In genomic region chr9:37408933-37409710, GRCh38 we compare ENCODE assay signal across 8 cellular contexts. TPM values are rescaled to one million over a fixed set of nuclear protein-coding genes. Genes with fewer than 3 reads are reported as not detected.
A peak's percentile ranks its signal among the peaks of the same experiment; 100 is the strongest.
DNase-seq lines count a peak whose midpoint lies in the region; ATAC-seq and TF ChIP-seq lines count a peak whose summit lies in the region.

No MANE protein-coding gene starts in this region.

- peak in 2 of 3 experiments; percentile 39 to 41 for DNase-seq in activated CD8-positive, alpha-beta memory T cell treated with anti-CD3 and anti-CD28 coated beads for 48 hours (ENCODE audit: low read depth in 2 of 3, low spot score in 2 of 3)
- peak; percentile 43 to 54 for DNase-seq in stimulated activated CD4-positive, alpha-beta T cell treated with anti-CD3 and anti-CD28 coated beads, Interleukin-2, amount 100 ng/mL, for 48 hours
- DNase-seq in DMS114 treated with DMSO at 0.1 percent for 48 hours (lab: John Stamatoyannopoulos, UW; ENCODE audit: unreplicated experiment), result no peak
- DNase-seq in DMS79 treated with DMSO at 0.1 percent for 48 hours (lab: John Stamatoyannopoulos, UW), result no peak
- DNase-seq in ureter (ENCODE audit: low spot score), result no peak
- no peak for DNase-seq in gastrocnemius medialis

- H3K36me3 ChIP-seq in gastrocnemius medialis, result no peaks in the 10 kb centered on the region

- no peak for TF ChIP-seq POLR2A in gastrocnemius medialis (IDR thresholded peaks at IDR 0.05)

- peaks cover 5 to 16% of the 10 kb centered on the region in 2 donors for H3K4me1 ChIP-seq in gastrocnemius medialis

- ATAC-seq in GM19328 (IDR thresholded peaks at IDR 0.05; ENCODE audit: unreplicated experiment), result peak; percentile 89
- ATAC-seq in HG03175 (IDR thresholded peaks at IDR 0.05; ENCODE audit: unreplicated experiment), result peak; percentile 91
- ATAC-seq in gastrocnemius medialis, result no peak

- intact Hi-C loops in gastrocnemius medialis (cut with DNase I; ENCODE audit: low total_unique reads), result no loop called here

- H3K4me3 ChIP-seq in gastrocnemius medialis, result no peak overlapping the region

- H3K9me3 ChIP-seq in gastrocnemius medialis, result no peaks in the 10 kb centered on the region

- H3K27me3 ChIP-seq in gastrocnemius medialis, result no peaks in the 10 kb centered on the region

- no peak overlapping the region for H3K27ac ChIP-seq in gastrocnemius medialis

- no peak for TF ChIP-seq CTCF in gastrocnemius medialis (IDR thresholded peaks at IDR 0.05 in 4 of 5, conservative IDR thresholded peaks at IDR 0.05 in 1 of 5)

- in situ Hi-C loops in gastrocnemius medialis (cut with MboI; ENCODE audit: low sequenced_read_pairs in 4 of 4), result no loop called here

RNA-seq across cellular contexts. Expression of gene GRHPR, which starts 13.4 kb away (rescaled TPM):
- total RNA-seq in ureter (74.2 TPM), gastrocnemius medialis (100 to 1,000 TPM; 119 to 138 (median 128) TPM)

RNA-seq across cellular contexts. Expression of gene ZBTB5, which starts 56.1 kb away (rescaled TPM):
- 12.6 TPM for total RNA-seq in ureter
- 1 to 10 TPM; 5.6 to 7.0 (median 6.7) TPM for total RNA-seq in gastrocnemius medialis

Comparison
In these comparisons a context has a peak if more than half of its experiments do, and no peak if none do; other contexts are left out.
1. ATAC-seq: peak in GM19328 (single experiment) and HG03175 (single experiment); none in gastrocnemius medialis (0 of 2).
2. DNase-seq: peak in activated CD8-positive, alpha-beta memory T cell treated with anti-CD3 and anti-CD28 coated beads for 48 hours (2 of 3) and stimulated activated CD4-positive, alpha-beta T cell treated with anti-CD3 and anti-CD28 coated beads, Interleukin-2, amount 100 ng/mL, for 48 hours (2 of 2); none in DMS114 treated with DMSO at 0.1 percent for 48 hours (single experiment), DMS79 treated with DMSO at 0.1 percent for 48 hours (single experiment), ureter (single experiment) and gastrocnemius medialis (0 of 2).